Comparison of ENCODE assay signal across 33 cellular contexts in the genomic region with DNA sequence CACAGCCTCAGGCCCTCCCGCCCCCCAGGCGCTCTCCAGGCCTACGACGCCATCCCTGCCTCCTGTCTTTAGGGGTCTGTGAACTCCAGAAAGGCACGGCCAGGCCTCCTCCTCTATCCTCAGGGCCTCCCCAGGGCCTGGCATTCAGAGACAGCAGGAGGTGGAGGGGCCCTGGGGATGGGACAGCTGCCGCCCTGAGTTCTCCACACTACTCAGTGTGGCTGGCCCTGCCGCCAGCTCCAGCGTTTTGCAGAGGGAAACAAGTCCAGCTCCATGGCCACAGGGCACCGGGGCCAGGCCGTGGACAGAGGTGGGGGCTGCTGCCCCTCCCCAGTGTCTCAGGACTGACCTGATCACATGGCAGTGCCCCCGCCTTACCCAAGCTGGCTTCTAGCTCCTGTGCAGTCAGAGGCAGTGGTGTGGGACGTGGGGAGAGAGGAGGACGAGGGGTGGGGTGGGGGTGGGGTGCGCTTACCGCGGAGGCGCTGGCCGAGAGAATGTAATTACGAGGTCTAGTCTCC. TPM values are rescaled to one million over a fixed set of nuclear protein-coding genes. Genes with fewer than 3 reads are reported as not detected.
A peak's percentile ranks its signal among the peaks of the same experiment; 100 is the strongest.
DNase-seq lines count a peak whose midpoint lies in the region; ATAC-seq and TF ChIP-seq lines count a peak whose summit lies in the region.
"Had no signal": no experiment of that assay in that cellular context is flagged by ENCODE, and none has a peak within 500 bp of the region (broad histone marks: within the 10 kb centered on the region; RNA-seq: fewer than 3 reads in every experiment).

No MANE protein-coding gene starts in this region.

- H3K27me3 ChIP-seq in NT2/D1 (ENCODE audit: insufficient read depth, insufficient read length) (no peaks in the 10 kb centered on the region), upper lobe of right lung (no peaks in the 10 kb centered on the region)
- H3K27me3 ChIP-seq: body of pancreas, esophagus muscularis mucosa, foreskin keratinocyte, heart left ventricle, sigmoid colon, tibial nerve had no signal

- in situ Hi-C loops in GM13977 (cut with MboI; ENCODE audit: low pct_unique_long_range_greater_than_20kb, low sequenced_read_pairs, unreplicated experiment), result no loop called here

- H3K9ac ChIP-seq in NT2/D1 (ENCODE audit: insufficient read length, low read depth), result peak overlapping the region; percentile 56

- H3K4me1 ChIP-seq in NT2/D1 (ENCODE audit: insufficient read depth, insufficient read length) (peaks cover 33% of the 10 kb centered on the region), upper lobe of right lung (no peaks in the 10 kb centered on the region)
- H3K4me1 ChIP-seq: foreskin keratinocyte had no signal

- DNase-seq in DMS 273 (lab: John Stamatoyannopoulos, UW; ENCODE audit: unreplicated experiment) (peak; percentile 65), DMS 273 treated with DMSO at 0.1 percent for 48 hours (lab: John Stamatoyannopoulos, UW) (no peak), NT2/D1 (ENCODE audit: low read depth, low spot score) (no peak), left kidney (ENCODE audit: low read depth, low spot score) (peak; percentile 54), upper lobe of right lung (peak; percentile 56), activated gamma-delta T cell (lab: John Stamatoyannopoulos, UW) (no peak), GM13977 (ENCODE audit: low spot score) (no peak)
- DNase-seq: activated CD4-positive, alpha-beta T cell treated with anti-CD3 and anti-CD28 coated beads for 36 hours; activated CD8-positive, alpha-beta T cell treated with anti-CD3 and anti-CD28 coated beads, Interleukin-2, amount 10 ng/mL, durations not matched to agents 7 days and 5 days; activated naive CD4-positive, alpha-beta T cell treated with anti-CD3 and anti-CD28 coated beads, Interleukin-2, amount 50 U/mL, for 16 hours; body of pancreas; dermis blood vessel endothelial cell; DMS153; foreskin keratinocyte; heart left ventricle; HFFc6; KBM-7; NCI-H1092 treated with DMSO at 0.1 percent for 48 hours; NCI-H1694 treated with DMSO at 0.1 percent for 48 hours; NCI-H510A treated with DMSO at 0.1 percent for 48 hours; NK-92 treated with Interleukin-12 subunit alpha and Interleukin-12 subunit beta, amount 100 ng/mL, for 24 hours; occipital lobe; PC-9; SHP77; sigmoid colon; stimulated activated CD4-positive, alpha-beta T cell treated with anti-CD3 and anti-CD28 coated beads, Interleukin-4, amount 100 ng/mL, for 24 hours had no signal

- ATAC-seq in upper lobe of right lung, result no peak
- ATAC-seq in HG02852 (IDR thresholded peaks at IDR 0.05; ENCODE audit: unreplicated experiment), result no peak
- ATAC-seq: activated CD4-positive, alpha-beta T cell treated with anti-CD3 and anti-CD28 coated beads for 36 hours; activated CD8-positive, alpha-beta T cell treated with anti-CD3 and anti-CD28 coated beads, Interleukin-2, amount 10 ng/mL, durations not matched to agents 7 days and 5 days; activated T-helper 17 cell treated with anti-CD3 and anti-CD28 coated beads, Interleukin-2, amount 50 U/mL, for 72 hours; body of pancreas; foreskin keratinocyte; GM12878; heart left ventricle; psoas muscle had no signal

- H3K36me3 ChIP-seq in NT2/D1 (ENCODE audit: insufficient read depth, insufficient read length, low read length) (peaks cover 75% of the 10 kb centered on the region), upper lobe of right lung (peaks cover 72% of the 10 kb centered on the region)

- H3K4me3 ChIP-seq in NT2/D1 (ENCODE audit: insufficient read length, low read depth), result no peak overlapping the region
- no peak overlapping the region for H3K4me3 ChIP-seq in upper lobe of right lung
- H3K4me3 ChIP-seq: body of pancreas, esophagus muscularis mucosa, GM12878, heart left ventricle, PC-9, psoas muscle, sigmoid colon, tibial nerve had no signal

- H3K9me3 ChIP-seq in NT2/D1 (ENCODE audit: insufficient read depth, low read length), result no peaks in the 10 kb centered on the region
- no peaks in the 10 kb centered on the region for H3K9me3 ChIP-seq in upper lobe of right lung
- H3K9me3 ChIP-seq: body of pancreas, esophagus muscularis mucosa, heart left ventricle, psoas muscle, sigmoid colon, tibial nerve had no signal

- TF ChIP-seq CTCF in upper lobe of right lung (IDR thresholded peaks at IDR 0.05) (no peak), GM13977 (IDR thresholded peaks at IDR 0.05; ENCODE audit: extremely low read depth, insufficient read depth, missing control alignments) (no peak)

- H3K27ac ChIP-seq in upper lobe of right lung, result no peak overlapping the region
- H3K27ac ChIP-seq: 22Rv1, body of pancreas, esophagus muscularis mucosa, foreskin keratinocyte, heart left ventricle, PC-9, psoas muscle, sigmoid colon, tibial nerve had no signal

- intact Hi-C loops in upper lobe of right lung (cut with DNase I), result no loop called here

RNA-seq across cellular contexts. Expression of a gene that starts 16.3 kb away (rescaled TPM):
- 88.4 TPM for total RNA-seq in upper lobe of right lung

RNA-seq across cellular contexts. Expression of a gene that starts 24.6 kb away (rescaled TPM):
- total RNA-seq in upper lobe of right lung, result 20.7 TPM

Comparison
In these comparisons a context has a peak if more than half of its experiments do, and no peak if none do; other contexts are left out.
1. DNase-seq: peak in DMS 273 (single experiment), left kidney (single experiment) and upper lobe of right lung (single experiment); none in DMS 273 treated with DMSO at 0.1 percent for 48 hours (single experiment), NT2/D1 (single experiment), activated gamma-delta T cell (single experiment) and GM13977 (single experiment).